14 cellular contexts compared by ENCODE assay signal in the genomic region with DNA sequence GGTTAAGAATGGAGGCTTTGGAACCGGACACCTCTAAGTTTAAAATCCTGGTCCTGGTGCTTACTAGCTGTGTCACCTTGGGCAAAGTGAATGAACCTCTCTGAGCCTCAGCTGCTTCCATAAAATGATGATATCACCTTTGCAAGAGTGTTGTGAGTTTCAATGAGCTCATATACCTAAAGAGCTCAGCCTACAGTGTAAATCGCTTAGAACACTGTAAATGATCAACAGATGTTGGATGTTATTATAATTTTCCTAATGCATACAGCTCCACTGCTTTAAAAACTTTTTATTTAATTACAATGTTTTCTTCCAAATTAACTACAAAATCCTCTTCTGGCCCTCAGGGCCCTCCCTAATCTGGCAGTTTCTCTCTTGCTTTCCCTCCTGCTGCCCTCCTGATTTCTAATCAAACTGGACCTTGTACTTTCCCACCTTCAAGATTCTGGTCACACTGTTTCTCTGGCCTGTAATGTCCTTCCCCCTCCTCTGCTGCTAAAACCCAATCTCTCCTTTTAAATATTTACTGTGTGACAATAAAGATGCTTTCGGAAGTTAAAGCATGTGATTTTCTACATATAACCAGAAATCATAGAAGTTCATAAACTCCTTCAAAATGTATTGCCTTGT. TPM values are rescaled to one million over a fixed set of nuclear protein-coding genes. Genes with fewer than 3 reads are reported as not detected.
DNase-seq lines count a peak whose midpoint lies in the region; ATAC-seq and TF ChIP-seq lines count a peak whose summit lies in the region.
"Had no signal": no experiment of that assay in that cellular context is flagged by ENCODE, and none has a peak within 500 bp of the region (broad histone marks: within the 10 kb centered on the region; RNA-seq: fewer than 3 reads in every experiment).

No MANE protein-coding gene starts in this region.

- H3K9ac ChIP-seq in mesendoderm (ENCODE audit: low read length) = no peak overlapping the region

- H3K9me3 ChIP-seq in HEK293 (ENCODE audit: control insufficient read depth, insufficient read depth, low read depth, low read length) = no peaks in the 10 kb centered on the region

- H3K4me1 ChIP-seq in HEK293 (ENCODE audit: control insufficient read depth, insufficient read depth, low read length) (no peaks in the 10 kb centered on the region), mesendoderm (ENCODE audit: control insufficient read depth, low read depth, low read length) (no peaks in the 10 kb centered on the region)

- DNase-seq in left colon = no peak
- no peak for DNase-seq in mesendoderm
- no peak for DNase-seq in progenitor cell of endocrine pancreas (ENCODE audit: low spot score, unreplicated experiment)
- DNase-seq in iPS-NIHi7 (ENCODE audit: extremely low spot score) = no peak
- DNase-seq in left ventricle myocardium superior = no peak
- DNase-seq in activated CD4-positive, alpha-beta memory T cell treated with anti-CD3 and anti-CD28 coated beads for 36 hours = no peak
- no peak for DNase-seq in SIG-M5 treated with dmso at 0.1 percent for 504 hours (lab: John Stamatoyannopoulos, UW; ENCODE audit: unreplicated experiment)
- DNase-seq: C1 segment of cervical spinal cord; CD4-positive, alpha-beta T cell; DMS79; GOT3; H9 had no signal

- H2BK5ac ChIP-seq in mesendoderm (ENCODE audit: low read length) = no peak overlapping the region

- H3K23ac ChIP-seq in mesendoderm (ENCODE audit: low read length) = no peak overlapping the region

- peak overlapping the region; percentile 69 for H3K27ac Mint-ChIP-seq in progenitor cell of endocrine pancreas
- H3K27ac Mint-ChIP-seq in activated CD4-positive, alpha-beta memory T cell treated with anti-CD3 and anti-CD28 coated beads for 36 hours = no peak overlapping the region
- H3K27ac Mint-ChIP-seq: B cell; CD4-positive, alpha-beta T cell had no signal

- POLR2A ChIA-PET in HEK293 (lab: Yijun Ruan, JAX) = no interaction called here
- POLR2A ChIA-PET in activated CD4-positive, alpha-beta memory T cell treated with anti-CD3 and anti-CD28 coated beads for 36 hours (lab: Charles Lee) = no interaction called here

- H3K36me3 Mint-ChIP-seq in progenitor cell of endocrine pancreas (ENCODE audit: insufficient read depth) = no peaks in the 10 kb centered on the region
- no peaks in the 10 kb centered on the region for H3K36me3 Mint-ChIP-seq in activated CD4-positive, alpha-beta memory T cell treated with anti-CD3 and anti-CD28 coated beads for 36 hours

- TF ChIP-seq CTCF in HEK293 (tag by site-specific recombination; IDR thresholded peaks at IDR 0.05) (no peak), progenitor cell of endocrine pancreas (IDR thresholded peaks at IDR 0.05; ENCODE audit: unreplicated experiment) (no peak)

- H3K4me1 Mint-ChIP-seq in progenitor cell of endocrine pancreas (ENCODE audit: low read depth) = peaks cover 20% of the 10 kb centered on the region
- H3K4me1 Mint-ChIP-seq in activated CD4-positive, alpha-beta memory T cell treated with anti-CD3 and anti-CD28 coated beads for 36 hours (ENCODE audit: low read depth) = no peaks in the 10 kb centered on the region

- peak overlapping the region; percentile 23 for H3K4me3 Mint-ChIP-seq in progenitor cell of endocrine pancreas (ENCODE audit: low read depth)
- no peak overlapping the region for H3K4me3 Mint-ChIP-seq in activated CD4-positive, alpha-beta memory T cell treated with anti-CD3 and anti-CD28 coated beads for 36 hours
- H3K4me3 Mint-ChIP-seq: B cell; CD4-positive, alpha-beta T cell; H9 had no signal

- no peaks in the 10 kb centered on the region for H3K79me2 ChIP-seq in mesendoderm (ENCODE audit: control insufficient read depth, insufficient read depth, low read length)

- no peak overlapping the region for H2AK5ac ChIP-seq in mesendoderm (ENCODE audit: low read length)

- no peaks in the 10 kb centered on the region for H3K9me3 Mint-ChIP-seq in progenitor cell of endocrine pancreas (ENCODE audit: low read depth)
- no peaks in the 10 kb centered on the region for H3K9me3 Mint-ChIP-seq in activated CD4-positive, alpha-beta memory T cell treated with anti-CD3 and anti-CD28 coated beads for 36 hours
- H3K9me3 Mint-ChIP-seq: CD4-positive, alpha-beta T cell; H9 had no signal

- no CpG with 5 or more reads among the region's 3 CpGs for WGBS in mesendoderm (ENCODE audit: extremely low coverage, insufficient coverage, low lambda C conversion rate)

- no peak overlapping the region for H4K5ac ChIP-seq in mesendoderm (ENCODE audit: low read length)

- CTCF ChIA-PET in HEK293 (lab: Yijun Ruan, JAX) = interaction anchor here (0.7 to 1.1 kb wide), 2 partner anchors 492 to 565 kb away, joined by 3 to 6 read pairs; no protein-coding TSS in a partner anchor
- CTCF ChIA-PET in activated CD4-positive, alpha-beta memory T cell treated with anti-CD3 and anti-CD28 coated beads for 36 hours (lab: Charles Lee) = no interaction called here

- no peak overlapping the region for H4K8ac ChIP-seq in mesendoderm (ENCODE audit: low read depth, low read length)

- H3K4me3 ChIP-seq in HEK293 (ENCODE audit: low read depth, low read length) (no peak overlapping the region), mesendoderm (ENCODE audit: low read length) (no peak overlapping the region)

- intact Hi-C loops in left colon (cut with DNase I, micrococcal nuclease) (loop anchor here in 1 of 2 donors (10.0 kb wide), 1 partner anchor 325 kb away; no protein-coding TSS in a partner anchor), left ventricle myocardium superior (cut with micrococcal nuclease) (no loop called here)
- intact Hi-C loops in activated CD4-positive, alpha-beta memory T cell treated with anti-CD3 and anti-CD28 coated beads for 36 hours (cut with micrococcal nuclease) = no loop called here

- no peak overlapping the region for H3K18ac ChIP-seq in mesendoderm (ENCODE audit: low read length)

- H3K27ac ChIP-seq in HEK293 (ENCODE audit: extremely low read depth, low read depth, low read length) (no peak overlapping the region), mesendoderm (ENCODE audit: low read depth, low read length) (no peak overlapping the region)

- H3K4ac ChIP-seq in mesendoderm (ENCODE audit: low read depth, low read length) = peak overlapping the region; percentile 7

- H3K79me1 ChIP-seq in mesendoderm (ENCODE audit: low read length) = no peaks in the 10 kb centered on the region

- ATAC-seq in left colon (peak; percentile 63), left ventricle myocardium superior (no peak)

- H3K36me3 ChIP-seq in HEK293 (ENCODE audit: control insufficient read depth in 2 of 2, insufficient read depth in 1 of 2, low read length in 2 of 2) (no peaks in the 10 kb centered on the region), mesendoderm (ENCODE audit: control insufficient read depth, insufficient read depth, low read length) (no peaks in the 10 kb centered on the region)

- H2BK15ac ChIP-seq in mesendoderm (replicated peaks; ENCODE audit: low read depth) = no peak overlapping the region

- no peak overlapping the region for H2BK120ac ChIP-seq in mesendoderm (ENCODE audit: low read depth, low read length)

- H3K27me3 Mint-ChIP-seq in progenitor cell of endocrine pancreas = no peaks in the 10 kb centered on the region
- no peaks in the 10 kb centered on the region for H3K27me3 Mint-ChIP-seq in activated CD4-positive, alpha-beta memory T cell treated with anti-CD3 and anti-CD28 coated beads for 36 hours
- H3K27me3 Mint-ChIP-seq: B cell; CD4-positive, alpha-beta T cell had no signal

- H3K27me3 ChIP-seq in mesendoderm (ENCODE audit: insufficient read depth, low read length, poor library complexity) = no peaks in the 10 kb centered on the region

- H3K56ac ChIP-seq in mesendoderm (ENCODE audit: low read length) = no peak overlapping the region

- no peak overlapping the region for H3K4me2 ChIP-seq in mesendoderm (ENCODE audit: low read length)

TF ChIP-seq in HEK293, 187 proteins besides CTCF, POLR2A, EP300 and RAD21 (continues in another document):
- TF ChIP-seq ZNF394 (tag by site-specific recombination; IDR thresholded peaks at IDR 0.05; ENCODE audit: borderline replicate concordance) (no peak), ZNF629 (tag by site-specific recombination; IDR thresholded peaks at IDR 0.05) (0 out of 2 replicates have a peak, but pooled peaks have one; percentile 21)
- TF ChIP-seq, protein P1, sequence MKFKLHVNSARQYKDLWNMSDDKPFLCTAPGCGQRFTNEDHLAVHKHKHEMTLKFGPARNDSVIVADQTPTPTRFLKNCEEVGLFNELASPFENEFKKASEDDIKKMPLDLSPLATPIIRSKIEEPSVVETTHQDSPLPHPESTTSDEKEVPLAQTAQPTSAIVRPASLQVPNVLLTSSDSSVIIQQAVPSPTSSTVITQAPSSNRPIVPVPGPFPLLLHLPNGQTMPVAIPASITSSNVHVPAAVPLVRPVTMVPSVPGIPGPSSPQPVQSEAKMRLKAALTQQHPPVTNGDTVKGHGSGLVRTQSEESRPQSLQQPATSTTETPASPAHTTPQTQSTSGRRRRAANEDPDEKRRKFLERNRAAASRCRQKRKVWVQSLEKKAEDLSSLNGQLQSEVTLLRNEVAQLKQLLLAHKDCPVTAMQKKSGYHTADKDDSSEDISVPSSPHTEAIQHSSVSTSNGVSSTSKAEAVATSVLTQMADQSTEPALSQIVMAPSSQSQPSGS (tag by site-specific recombination; IDR thresholded peaks at IDR 0.05; ENCODE audit: low read depth) = 0 out of 2 replicates have a peak, but pooled peaks have one; percentile 24

RNA-seq across cellular contexts. Expression of a gene that starts 14.0 kb away (rescaled TPM):
- total RNA-seq in left colon (100 to 1,000 TPM; 209 to 212 TPM), progenitor cell of endocrine pancreas (441 TPM in 2 replicates), left ventricle myocardium superior (180 TPM)
- polyA plus RNA-seq in mesendoderm (2013, experiment 1 of 2) = 1,185 TPM
- polyA plus RNA-seq in mesendoderm (2013, experiment 2 of 2) = 1,186 TPM
- 100 to 1,000 TPM; 689 to 693 TPM for total RNA-seq in activated CD4-positive, alpha-beta memory T cell treated with anti-CD3 and anti-CD28 coated beads for 36 hours

RNA-seq across cellular contexts. Expression of a gene that starts 57.4 kb away (rescaled TPM):
- not detected for total RNA-seq in left colon
- 0.15 TPM for polyA plus RNA-seq in mesendoderm (2013, experiment 1 of 2)
- polyA plus RNA-seq in mesendoderm (2013, experiment 2 of 2) = not detected
- not detected in 2 replicates for total RNA-seq in progenitor cell of endocrine pancreas
- total RNA-seq in left ventricle myocardium superior = not detected
- not detected for total RNA-seq in activated CD4-positive, alpha-beta memory T cell treated with anti-CD3 and anti-CD28 coated beads for 36 hours
